ENCODE assay signal across 8 cellular contexts in the genomic region with DNA sequence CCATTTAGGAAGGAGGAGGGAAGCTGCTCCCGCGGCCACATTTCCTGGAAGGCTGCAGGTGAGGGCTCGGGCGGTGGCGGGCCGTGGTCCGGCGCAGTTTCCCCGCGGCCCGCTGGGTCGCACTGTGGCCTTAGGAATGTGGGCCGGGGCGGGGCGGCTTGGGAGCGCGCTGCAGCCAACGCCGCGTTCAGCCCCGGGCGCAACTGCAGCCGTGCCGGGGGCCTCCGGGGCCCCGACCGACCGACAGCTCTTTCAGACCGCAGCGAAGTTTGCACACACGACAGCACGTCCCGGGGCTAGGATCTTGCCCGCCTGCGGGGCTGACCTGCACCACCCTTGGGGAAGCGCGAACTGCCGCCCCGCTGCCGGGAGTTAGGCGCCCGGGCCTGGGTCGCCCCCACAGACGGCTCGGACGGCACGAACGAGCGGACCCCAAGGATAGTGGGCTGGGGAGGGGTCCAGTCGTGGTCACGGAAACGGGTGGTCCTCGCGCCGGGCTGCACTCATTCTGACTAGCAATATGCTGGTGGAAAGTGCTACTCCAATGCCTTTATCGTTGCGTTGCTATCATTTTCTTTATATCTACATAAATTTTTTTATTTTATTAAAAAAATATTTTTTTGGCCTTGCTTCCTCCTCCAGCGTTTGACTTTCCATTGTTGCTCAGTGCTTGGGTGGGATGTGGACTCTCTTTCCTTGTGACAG.
A peak's percentile ranks its signal among the peaks of the same experiment; 100 is the strongest.
DNase-seq lines count a peak whose midpoint lies in the region; ATAC-seq, FAIRE-seq and TF ChIP-seq lines count a peak whose summit lies in the region.

No MANE protein-coding gene starts in this region.

- no peak for FAIRE-seq in H1 (lab: Jason Lieb, UNC)

- no peak overlapping the region for H3K27ac Mint-ChIP-seq in memory B cell

- in situ Hi-C loops in ACHN (cut with HindIII; ENCODE audit: low pct_ligation_motif_present, low pct_unique_long_range_greater_than_20kb, low sequenced_read_pairs), result no loop called here

- H4K20me1 ChIP-seq in H1 (replicated peaks in 1 of 2; ENCODE audit: control insufficient read depth in 1 of 2, insufficient read depth in 2 of 2, low read length in 2 of 2), result no peaks in the 10 kb centered on the region

- H3K9ac ChIP-seq in H1 (replicated peaks in 1 of 4; ENCODE audit: extremely low read depth in 1 of 4, low read depth in 3 of 4, low read length in 3 of 4), result peak overlapping the region in 1 of 4 experiments; percentile 15; a peak in 2 of 7 replicates

- H3K4me3 Mint-ChIP-seq in memory B cell, result peak overlapping the region; percentile 39

- peak overlapping the region; percentile 67; the same call in 1 of the 2 replicates for H2AFZ ChIP-seq in H1 (ENCODE audit: low read length)

- no peak overlapping the region for H3K14ac ChIP-seq in H1 (ENCODE audit: insufficient read length)

- no peaks in the 10 kb centered on the region for H3K79me2 ChIP-seq in H1 (ENCODE audit: control insufficient read depth in 1 of 2, insufficient read depth in 2 of 2, low read length in 2 of 2)

- POLR2A ChIA-PET in H1 (lab: Charles Lee; ENCODE audit: partially characterized antibody), result interaction anchor here (1.1 to 1.9 kb wide), 3 partner anchors 255 to 288 kb away, joined by 4 to 15 read pairs (median 5); partner anchors contain the start of gene ITGA6

- peak; percentile 97 to 99 for TF ChIP-seq RAD21 in H1 (IDR thresholded peaks at IDR 0.05 in 1 of 2, conservative IDR thresholded peaks at IDR 0.05 in 1 of 2; ENCODE audit: low read depth in 2 of 2, low read length in 2 of 2)

- H3K36me3 Mint-ChIP-seq in memory B cell, result no peaks in the 10 kb centered on the region

- TF ChIP-seq POLR2A in H1 (IDR thresholded peaks at IDR 0.05; ENCODE audit: control extremely low read depth in 1 of 2, low read depth in 2 of 2, low read length in 2 of 2), result peak in 1 of 2 experiments; percentile 51; a peak in 1 of 3 replicates

- H3K4ac ChIP-seq in H1 (replicated peaks; ENCODE audit: insufficient read length, low read depth, low read length), result no peak overlapping the region

- H3K79me1 ChIP-seq in H1 (ENCODE audit: low read depth, low read length), result no peaks in the 10 kb centered on the region

- peaks cover 0 to 2% (median 0%) of the 10 kb centered on the region in 4 experiments; a peak in 1 of 7 replicates for H3K27me3 ChIP-seq in H1 (replicated peaks in 1 of 4; ENCODE audit: control insufficient read depth in 3 of 4, extremely low read depth in 1 of 4, insufficient read depth in 3 of 4, low read length in 3 of 4)

- peak overlapping the region; percentile 97 for H4K91ac ChIP-seq in H1 (replicated peaks; ENCODE audit: insufficient read length, low read length)

- peak overlapping the region; percentile 14 for H3K56ac ChIP-seq in H1 (replicated peaks; ENCODE audit: insufficient read length, low read depth, low read length)

- H2BK120ac ChIP-seq in H1 (replicated peaks; ENCODE audit: low read depth, low read length), result peak overlapping the region; percentile 83

- no peak overlapping the region for H2BK15ac ChIP-seq in H1 (ENCODE audit: low read length)

- CTCF ChIA-PET in H1 (lab: Charles Lee; ENCODE audit: partially characterized antibody), result interaction anchor here (0.5 to 10.3 kb wide), 46 partner anchors 9 to 501 kb away, joined by 3 to 206 read pairs (median 3); no protein-coding TSS in a partner anchor

- H3K4me3 ChIP-seq in H1 (ENCODE audit: extremely low read depth in 1 of 4, insufficient read depth in 2 of 4, low read depth in 3 of 4, low read length in 4 of 4), result peak overlapping the region; percentile 35 to 66 (median 58)

- H3K27ac ChIP-seq in H1 (ENCODE audit: low read depth, low read length), result no peak overlapping the region

- peak overlapping the region; percentile 74 to 81 for H3K4me2 ChIP-seq in H1 (ENCODE audit: insufficient read depth in 1 of 2, low read depth in 2 of 2, low read length in 2 of 2)

- H2BK5ac ChIP-seq in H1 (ENCODE audit: low read depth, low read length), result peak overlapping the region; percentile 86; the same call in 1 of the 2 replicates

- peaks cover 5% of the 10 kb centered on the region for H3K4me1 Mint-ChIP-seq in memory B cell

- ATAC-seq in memory B cell (ENCODE audit: low read depth), result peak; percentile 68
- no peak for ATAC-seq in HG03520 (IDR thresholded peaks at IDR 0.05; ENCODE audit: unreplicated experiment)

- H3K9me3 ChIP-seq in H1 (ENCODE audit: insufficient read depth in 2 of 2, low read depth in 1 of 2, low read length in 1 of 2), result no peaks in the 10 kb centered on the region

- WGBS in H1 (ENCODE audit: extremely low coverage in 1 of 2, insufficient coverage in 1 of 2, insufficient read length in 1 of 2, insufficient replicate concordance in 2 of 2, low coverage in 1 of 2, low lambda C conversion rate in 2 of 2, missing lambda C conversion rate in 1 of 2), 2 experiments, result 3% methylated on average over 37 of the region's 58 CpGs; no CpG with 5 or more reads in 1 of the 2 experiments

- peak; percentile 83 to 97 (median 84) for TF ChIP-seq CTCF in H1 (IDR thresholded peaks at IDR 0.05; ENCODE audit: control extremely low read depth in 1 of 3, insufficient read depth in 1 of 3, low read depth in 1 of 3, low read length in 3 of 3)

- H3K27me3 Mint-ChIP-seq in memory B cell, result peaks cover 5% of the 10 kb centered on the region

- peaks cover 2 to 11% (median 9%) of the 10 kb centered on the region in 4 experiments; a peak in 5 of 7 replicates for H3K4me1 ChIP-seq in H1 (replicated peaks in 1 of 4; ENCODE audit: control insufficient read depth in 3 of 4, insufficient read depth in 4 of 4, low read length in 3 of 4)

- H2AK5ac ChIP-seq in H1 (ENCODE audit: low read depth, low read length), result no peak overlapping the region

- peak overlapping the region; percentile 91 for H3K18ac ChIP-seq in H1 (ENCODE audit: extremely low read depth, low read length)

- H2BK20ac ChIP-seq in H1 (ENCODE audit: low read length), result peak overlapping the region; percentile 72; the same call in 1 of the 2 replicates

- peak overlapping the region; percentile 16; the same call in 1 of the 2 replicates for H4K8ac ChIP-seq in H1 (ENCODE audit: extremely low read depth, insufficient read depth, low read length)

- TF ChIP-seq EP300 in H1 (IDR thresholded peaks at IDR 0.05; ENCODE audit: borderline replicate concordance in 1 of 2, low read depth in 2 of 2, low read length in 2 of 2), result 0 out of 3 replicates have a peak, but pooled peaks of 1 of the 2 experiments have one; percentile 22

- peak overlapping the region; percentile 52 for H4K5ac ChIP-seq in H1 (ENCODE audit: insufficient read length, low read depth, low read length)

- H3K23me2 ChIP-seq in H1 (ENCODE audit: low read depth, low read length), result peaks cover 2% of the 10 kb centered on the region; the same call in 1 of the 2 replicates

- H3K23ac ChIP-seq in H1 (ENCODE audit: insufficient read length), result no peak overlapping the region

- H2BK12ac ChIP-seq in H1 (ENCODE audit: low read depth, low read length), result peak overlapping the region; percentile 80; the same call in 1 of the 2 replicates

- H3K36me3 ChIP-seq in H1 (ENCODE audit: control insufficient read depth in 2 of 4, insufficient read depth in 4 of 4, low read length in 3 of 4), result no peaks in the 10 kb centered on the region

- DNase-seq in ACHN (peak; percentile 65), GM19240 (ENCODE audit: insufficient read length, low spot score) (peak; percentile 14), NCI-H748 treated with DMSO at 0.1 percent for 48 hours (lab: John Stamatoyannopoulos, UW) (peak; percentile 72), H1 (ENCODE audit: low read depth in 1 of 2, low spot score in 2 of 2) (peak; percentile 58 to 93), memory B cell (ENCODE audit: low spot score in 2 of 2) (peak in 1 of 2 donors; percentile 35)
- DNase-seq in activated CD8-positive, alpha-beta memory T cell treated with anti-CD3 and anti-CD28 coated beads for 4 hours (ENCODE audit: low read depth in 2 of 2), result peak; percentile 16 to 27
- DNase-seq in stimulated activated CD4-positive, alpha-beta T cell treated with anti-CD3 and anti-CD28 coated beads, TNF-alpha, amount 100 ng/mL, for 1 hour (ENCODE audit: low read depth in 3 of 3, low spot score in 1 of 3), result peak; percentile 16 to 60 (median 42)

- H3K9me3 Mint-ChIP-seq in memory B cell, result peaks cover 5% of the 10 kb centered on the region

TF ChIP-seq in H1, 55 proteins besides CTCF, POLR2A, EP300 and RAD21 (continues in another document):
- no peak for TF ChIP-seq SP1 (IDR thresholded peaks at IDR 0.05; ENCODE audit: low read depth, low read length)
- TF ChIP-seq PHF8 (conservative IDR thresholded peaks at IDR 0.05; ENCODE audit: low read depth, low read length), result 0 out of 2 replicates have a peak, but pooled peaks have one; percentile 21
- TF ChIP-seq E2F6 (IDR thresholded peaks at IDR 0.05), result peak; percentile 21; the same call in 1 of the 2 replicates
- TF ChIP-seq JUN (IDR thresholded peaks at IDR 0.05; ENCODE audit: low read depth, low read length), result no peak
- TF ChIP-seq SIN3A (conservative IDR thresholded peaks at IDR 0.05 in 1 of 2, IDR thresholded peaks at IDR 0.05 in 1 of 2; ENCODE audit: low read depth in 1 of 2, low read length in 2 of 2), result peak in 1 of 2 experiments; percentile 35; a peak in 1 of 4 replicates
- TF ChIP-seq, protein P1, sequence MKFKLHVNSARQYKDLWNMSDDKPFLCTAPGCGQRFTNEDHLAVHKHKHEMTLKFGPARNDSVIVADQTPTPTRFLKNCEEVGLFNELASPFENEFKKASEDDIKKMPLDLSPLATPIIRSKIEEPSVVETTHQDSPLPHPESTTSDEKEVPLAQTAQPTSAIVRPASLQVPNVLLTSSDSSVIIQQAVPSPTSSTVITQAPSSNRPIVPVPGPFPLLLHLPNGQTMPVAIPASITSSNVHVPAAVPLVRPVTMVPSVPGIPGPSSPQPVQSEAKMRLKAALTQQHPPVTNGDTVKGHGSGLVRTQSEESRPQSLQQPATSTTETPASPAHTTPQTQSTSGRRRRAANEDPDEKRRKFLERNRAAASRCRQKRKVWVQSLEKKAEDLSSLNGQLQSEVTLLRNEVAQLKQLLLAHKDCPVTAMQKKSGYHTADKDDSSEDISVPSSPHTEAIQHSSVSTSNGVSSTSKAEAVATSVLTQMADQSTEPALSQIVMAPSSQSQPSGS (IDR thresholded peaks at IDR 0.05; ENCODE audit: low read length), result peak; percentile 39; the same call in 1 of the 2 replicates
- TF ChIP-seq CHD2 (IDR thresholded peaks at IDR 0.05; ENCODE audit: low read length), result no peak
- peak; percentile 69; the same call in 1 of the 2 replicates for TF ChIP-seq RBBP5 (IDR thresholded peaks at IDR 0.05; ENCODE audit: borderline replicate concordance, low read depth, low read length)
- no peak for TF ChIP-seq EZH2 (IDR thresholded peaks at IDR 0.05; ENCODE audit: low read depth, low read length, severe bottlenecking)
- peak; percentile 44; the same call in 1 of the 2 replicates for TF ChIP-seq CREB1 (IDR thresholded peaks at IDR 0.05)
- TF ChIP-seq JUND (IDR thresholded peaks at IDR 0.05; ENCODE audit: low read length), result 0 out of 2 replicates have a peak, but pooled peaks have one; percentile 33
